Comparison of ENCODE assay signal across 8 cellular contexts in genomic region chr2:218398437-218399390, GRCh38. TPM values are rescaled to one million over a fixed set of nuclear protein-coding genes. Genes with fewer than 3 reads are reported as not detected.
DNase-seq lines count a peak whose midpoint lies in the region; ATAC-seq, FAIRE-seq and TF ChIP-seq lines count a peak whose summit lies in the region.

No MANE protein-coding gene starts in this region.

- H3K36me3 Mint-ChIP-seq in CD4-positive, CD25-positive, alpha-beta regulatory T cell = peaks cover 6% of the 10 kb centered on the region
- H3K36me3 Mint-ChIP-seq in brain = no peaks in the 10 kb centered on the region

- intact Hi-C loops in gastrocnemius medialis (cut with DNase I; ENCODE audit: low total_unique reads) = loop anchor here (2.0 to 10.0 kb wide), 5 partner anchors 182 to 1986 kb away; partner anchors contain the start of genes ARPC2, BCS1L, PRKAG3 and RNF25

- peaks cover 14% of the 10 kb centered on the region for H3K36me3 ChIP-seq in CD4-positive, CD25-positive, alpha-beta regulatory T cell (ENCODE audit: control insufficient read depth, insufficient read depth, low read length)
- peaks cover 14% of the 10 kb centered on the region for H3K36me3 ChIP-seq in HUES6 (ENCODE audit: control insufficient read depth, insufficient read depth, low read length)
- H3K36me3 ChIP-seq in iPS-18a (ENCODE audit: control insufficient read depth, low read depth, low read length) = no peaks in the 10 kb centered on the region
- H3K36me3 ChIP-seq in gastrocnemius medialis = peaks cover 0 to 26% of the 10 kb centered on the region in 2 donors

- no peaks in the 10 kb centered on the region for H3K9me3 ChIP-seq in CD4-positive, CD25-positive, alpha-beta regulatory T cell (ENCODE audit: control insufficient read depth in 2 of 2, low read length in 2 of 2)
- H3K9me3 ChIP-seq in HUES6 (ENCODE audit: control insufficient read depth, insufficient read depth, low read depth, low read length) = no peaks in the 10 kb centered on the region
- no peaks in the 10 kb centered on the region for H3K9me3 ChIP-seq in iPS-18a (ENCODE audit: control insufficient read depth, low read depth, low read length)
- no peaks in the 10 kb centered on the region for H3K9me3 ChIP-seq in gastrocnemius medialis

- peak overlapping the region; percentile 74 for H3K4me3 ChIP-seq in CD4-positive, CD25-positive, alpha-beta regulatory T cell (ENCODE audit: low read depth, low read length)
- peak overlapping the region; percentile 80 for H3K4me3 ChIP-seq in HUES6 (ENCODE audit: low read depth, low read length)
- peak overlapping the region; percentile 94 for H3K4me3 ChIP-seq in iPS-18a (ENCODE audit: low read length)
- peak overlapping the region; percentile 87 to 99 (median 93) for H3K4me3 ChIP-seq in gastrocnemius medialis

- H3K4me1 ChIP-seq in CD4-positive, CD25-positive, alpha-beta regulatory T cell (ENCODE audit: control insufficient read depth, insufficient read depth, low read length, poor library complexity, severe bottlenecking) = peaks cover 84% of the 10 kb centered on the region
- peaks cover 34% of the 10 kb centered on the region for H3K4me1 ChIP-seq in HUES6 (ENCODE audit: control insufficient read depth, insufficient read depth, low read length)
- H3K4me1 ChIP-seq in iPS-18a (ENCODE audit: control insufficient read depth, low read depth, low read length) = peaks cover 16% of the 10 kb centered on the region
- H3K4me1 ChIP-seq in gastrocnemius medialis = peaks cover 32 to 44% of the 10 kb centered on the region in 2 donors

- TF ChIP-seq CTCF in brain (conservative IDR thresholded peaks at IDR 0.05) (no peak), gastrocnemius medialis (IDR thresholded peaks at IDR 0.05 in 4 of 5, conservative IDR thresholded peaks at IDR 0.05 in 1 of 5) (no peak)

- H3K27ac ChIP-seq in CD4-positive, CD25-positive, alpha-beta regulatory T cell (ENCODE audit: insufficient read depth, low read length, poor library complexity, severe bottlenecking) = peak overlapping the region; percentile 94
- H3K27ac ChIP-seq in HUES6 (ENCODE audit: low read depth, low read length) (no peak overlapping the region), iPS-18a (ENCODE audit: low read length) (no peak overlapping the region), gastrocnemius medialis (peak overlapping the region; percentile 97 to 100 (median 98))

- FAIRE-seq in H54 (lab: Jason Lieb, UNC) = no peak

- H3K4me3 Mint-ChIP-seq in CD4-positive, CD25-positive, alpha-beta regulatory T cell = peak overlapping the region; percentile 96 to 97 (median 96)
- H3K4me3 Mint-ChIP-seq in brain = peak overlapping the region; percentile 93 to 99 (median 96)

- peak overlapping the region; percentile 98 to 99 (median 99) for H3K27ac Mint-ChIP-seq in CD4-positive, CD25-positive, alpha-beta regulatory T cell
- H3K27ac Mint-ChIP-seq in brain = peak overlapping the region in 4 of 5 experiments; percentile 43 to 99 (median 72)

- in situ Hi-C loops in gastrocnemius medialis (cut with MboI; ENCODE audit: low sequenced_read_pairs in 4 of 4) = loop anchor here in 1 of 4 donors (10.0 kb wide), 1 partner anchor 124 kb away; the partner anchor contains the start of genes AAMP and PNKD

- no peaks in the 10 kb centered on the region for H3K27me3 ChIP-seq in CD4-positive, CD25-positive, alpha-beta regulatory T cell (ENCODE audit: control insufficient read depth, insufficient read depth, low read length)
- H3K27me3 ChIP-seq in HUES6 (ENCODE audit: control insufficient read depth, insufficient read depth, low read length) = peaks cover 34% of the 10 kb centered on the region
- peaks cover 38% of the 10 kb centered on the region for H3K27me3 ChIP-seq in iPS-18a (ENCODE audit: control insufficient read depth, insufficient read depth, low read length)
- no peaks in the 10 kb centered on the region for H3K27me3 ChIP-seq in gastrocnemius medialis

- DNase-seq in CD4-positive, CD25-positive, alpha-beta regulatory T cell = peak; percentile 57 to 86 (median 77)
- DNase-seq in T-helper 9 cell (peak; percentile 53), gastrocnemius medialis (peak; percentile 40 to 76), H54 (ENCODE audit: insufficient read length, low spot score) (no peak)

- peak; percentile 10 to 12 for ATAC-seq in CD4-positive, CD25-positive, alpha-beta regulatory T cell (ENCODE audit: low read depth in 2 of 2)
- ATAC-seq in GM19372 (IDR thresholded peaks at IDR 0.05; ENCODE audit: low read depth, unreplicated experiment) (peak; percentile 25), gastrocnemius medialis (peak; percentile 18 to 28)

- TF ChIP-seq POLR2A in gastrocnemius medialis (IDR thresholded peaks at IDR 0.05) = peak in 1 of 2 donors; percentile 10
- TF ChIP-seq POLR2A in H54 (IDR thresholded peaks at IDR 0.05; ENCODE audit: low read depth, low read length) = no peak

- peaks cover 0 to 3% (median 0%) of the 10 kb centered on the region in 7 donors for H3K9me3 Mint-ChIP-seq in CD4-positive, CD25-positive, alpha-beta regulatory T cell
- H3K9me3 Mint-ChIP-seq in brain = peaks cover 0 to 3% (median 0%) of the 10 kb centered on the region in 5 experiments

- peaks cover 0 to 62% (median 24%) of the 10 kb centered on the region in 4 donors for H3K4me1 Mint-ChIP-seq in CD4-positive, CD25-positive, alpha-beta regulatory T cell
- H3K4me1 Mint-ChIP-seq in brain = peaks cover 35% of the 10 kb centered on the region

- H3K9ac ChIP-seq in HUES6 (ENCODE audit: low read length) = peak overlapping the region; percentile 73
- H3K9ac ChIP-seq in iPS-18a (ENCODE audit: low read length) = no peak overlapping the region

- peaks cover 7% of the 10 kb centered on the region for H3K27me3 Mint-ChIP-seq in CD4-positive, CD25-positive, alpha-beta regulatory T cell
- H3K27me3 Mint-ChIP-seq in brain = peaks cover 37% of the 10 kb centered on the region

RNA-seq across cellular contexts. Expression of gene CTDSP1, which starts 1.0 kb away (rescaled TPM):
- total RNA-seq in CD4-positive, CD25-positive, alpha-beta regulatory T cell = 146 TPM
- 10 to 100 TPM; 18.8 to 29.4 (median 25.0) TPM for polyA plus RNA-seq in CD4-positive, CD25-positive, alpha-beta regulatory T cell
- polyA plus RNA-seq in brain (ENCODE audit: insufficient read depth, low read depth, low replicate concordance) = 44.4 TPM
- 10 to 100 TPM; 46.7 to 77.4 (median 53.6) TPM for total RNA-seq in gastrocnemius medialis

RNA-seq across cellular contexts. Expression of gene SLC11A1, which starts 16.6 kb away (rescaled TPM):
- 0.54 TPM for total RNA-seq in CD4-positive, CD25-positive, alpha-beta regulatory T cell
- 1 to 10 TPM in 1 of 4 donors, under 1 TPM in 3; 0.47 to 1.4 (median 0.87) TPM for polyA plus RNA-seq in CD4-positive, CD25-positive, alpha-beta regulatory T cell
- 1.7 TPM for polyA plus RNA-seq in brain (ENCODE audit: insufficient read depth, low read depth, low replicate concordance)
- total RNA-seq in gastrocnemius medialis = 1 to 10 TPM; 1.1 to 6.3 (median 4.5) TPM

RNA-seq across cellular contexts. Expression of gene VIL1, which starts 20.2 kb away (rescaled TPM):
- total RNA-seq in CD4-positive, CD25-positive, alpha-beta regulatory T cell = 2.1 TPM
- under 1 TPM in 3 of 4 donors, not detected in 1; 0.08 to 0.28 (median 0.09) TPM for polyA plus RNA-seq in CD4-positive, CD25-positive, alpha-beta regulatory T cell
- not detected for polyA plus RNA-seq in brain (ENCODE audit: insufficient read depth, low read depth, low replicate concordance)
- total RNA-seq in gastrocnemius medialis = 1 to 10 TPM in 1 of 4 donors, under 1 TPM in 1, not detected in 2; 0.03 to 1.8 TPM

RNA-seq across cellular contexts. Expression of gene CATIP, which starts 42.1 kb away (rescaled TPM):
- not detected for total RNA-seq in CD4-positive, CD25-positive, alpha-beta regulatory T cell
- not detected for polyA plus RNA-seq in CD4-positive, CD25-positive, alpha-beta regulatory T cell
- not detected for polyA plus RNA-seq in brain (ENCODE audit: insufficient read depth, low read depth, low replicate concordance)
- not detected for total RNA-seq in gastrocnemius medialis

Comparison
In these comparisons a context has a peak if more than half of its experiments do, and no peak if none do; other contexts are left out.
1. H3K27ac ChIP-seq: peak in CD4-positive, CD25-positive, alpha-beta regulatory T cell (single experiment) and gastrocnemius medialis (4 of 4); none in HUES6 (single experiment) and iPS-18a (single experiment).
2. Peak in every context shown above with its lines, with median percentiles within 50 percentile points of each other: ATAC-seq and H3K4me3 ChIP-seq.